ENCODE assay signal across 27 cellular contexts in genomic region chr2:235533203-235533602, GRCh38.
"Had no signal": no experiment of that assay in that cellular context is flagged by ENCODE, and none has a peak within 500 bp of the region (broad histone marks: within the 10 kb centered on the region; RNA-seq: fewer than 3 reads in every experiment).

No MANE protein-coding gene starts in this region.

- H3K36me3 Mint-ChIP-seq: activated naive CD8-positive, alpha-beta T cell; natural killer cell treated with Interleukin-12 subunit alpha and Interleukin-12 subunit beta and Interleukin-15 and Interleukin-18, amount 100 ng/mL, for 72 hours had no signal

- H3K27ac ChIP-seq: cardiac muscle cell, coronary artery, esophagus muscularis mucosa, heart right ventricle, left lung, lower lobe of right lung, ovary, right lobe of liver, thoracic aorta, uterus had no signal

- H3K9me3 Mint-ChIP-seq: activated T-cell treated with anti-CD3 and anti-CD28 coated beads, Interleukin-2, amount 50 U/mL, for 72 hours; effector memory CD8-positive, alpha-beta T cell; natural killer cell treated with Interleukin-12 subunit alpha and Interleukin-12 subunit beta and Interleukin-15 and Interleukin-18, amount 100 ng/mL, for 72 hours; T-helper 2 cell treated with Interferon-gamma antibody and Interleukin-4, amounts not matched to agents 5 μg/mL and 100 μg/mL, for 36 hours had no signal

- H3K27ac Mint-ChIP-seq: activated CD4-positive, alpha-beta T cell treated with anti-CD3 and anti-CD28 coated beads for 36 hours; activated naive CD8-positive, alpha-beta T cell; activated T-cell treated with anti-CD3 and anti-CD28 coated beads, Interleukin-2, amount 50 U/mL, for 72 hours; effector memory CD8-positive, alpha-beta T cell; natural killer cell treated with Interleukin-12 subunit alpha and Interleukin-12 subunit beta and Interleukin-15 and Interleukin-18, amount 100 ng/mL, for 72 hours; progenitor cell of endocrine pancreas; T-helper 2 cell treated with Interferon-gamma antibody and Interleukin-4, amounts not matched to agents 5 μg/mL and 100 μg/mL, for 36 hours had no signal

- DNase-seq: activated CD4-positive, alpha-beta T cell treated with anti-CD3 and anti-CD28 coated beads for 36 hours; activated CD4-positive, alpha-beta T cell treated with anti-CD3 and anti-CD28 coated beads, Interleukin-2, amount 50 U/mL, for 4 hours; activated CD4-positive, CD25-positive, alpha-beta regulatory T cell; activated naive CD4-positive, alpha-beta T cell; activated T-cell treated with anti-CD3 and anti-CD28 coated beads for 4 hours; activated T-cell treated with anti-CD3 and anti-CD28 coated beads, Interleukin-2, amount 50 U/mL, for 72 hours; anterior cingulate cortex; effector memory CD8-positive, alpha-beta T cell; heart right ventricle; left lung; lower lobe of right lung; mesendoderm; stimulated activated CD4-positive, alpha-beta T cell treated with anti-CD3 and anti-CD28 coated beads, Interleukin-2, amount 100 ng/mL, for 48 hours; stimulated activated naive CD4-positive, alpha-beta T cell treated with Interleukin-2 at 50 U/mL for 16 hours; trophoblast cell; uterus had no signal

- H3K4me3 Mint-ChIP-seq: activated CD4-positive, alpha-beta T cell treated with anti-CD3 and anti-CD28 coated beads for 36 hours; activated naive CD8-positive, alpha-beta T cell; activated T-cell treated with anti-CD3 and anti-CD28 coated beads, Interleukin-2, amount 50 U/mL, for 72 hours; effector memory CD8-positive, alpha-beta T cell; natural killer cell treated with Interleukin-12 subunit alpha and Interleukin-12 subunit beta and Interleukin-15 and Interleukin-18, amount 100 ng/mL, for 72 hours; T-helper 2 cell treated with Interferon-gamma antibody and Interleukin-4, amounts not matched to agents 5 μg/mL and 100 μg/mL, for 36 hours had no signal

- H3K4me3 ChIP-seq: cardiac muscle cell, coronary artery, esophagus muscularis mucosa, heart right ventricle, left lung, lower lobe of right lung, ovary, right lobe of liver, thoracic aorta, uterus had no signal

- H3K36me3 ChIP-seq: cardiac muscle cell, esophagus muscularis mucosa, heart right ventricle, left lung, lower lobe of right lung, ovary, right lobe of liver, thoracic aorta, uterus had no signal

- ATAC-seq: activated CD4-positive, alpha-beta T cell treated with anti-CD3 and anti-CD28 coated beads for 36 hours; activated T-cell treated with anti-CD3 and anti-CD28 coated beads, Interleukin-2, amount 50 U/mL, for 72 hours; effector memory CD8-positive, alpha-beta T cell; heart right ventricle; left lung; lower lobe of right lung; natural killer cell treated with Interleukin-12 subunit alpha and Interleukin-12 subunit beta and Interleukin-15 and Interleukin-18, amount 100 ng/mL, for 72 hours; right lobe of liver had no signal

- H3K4me1 Mint-ChIP-seq: activated CD4-positive, alpha-beta T cell treated with anti-CD3 and anti-CD28 coated beads for 36 hours had no signal

- H3K27me3 ChIP-seq: cardiac muscle cell, esophagus muscularis mucosa, heart right ventricle, left lung, ovary, right lobe of liver, uterus had no signal

- FAIRE-seq: endothelial cell of umbilical vein had no signal

- H3K27me3 Mint-ChIP-seq: activated naive CD8-positive, alpha-beta T cell; progenitor cell of endocrine pancreas had no signal
